In the genomic region with DNA sequence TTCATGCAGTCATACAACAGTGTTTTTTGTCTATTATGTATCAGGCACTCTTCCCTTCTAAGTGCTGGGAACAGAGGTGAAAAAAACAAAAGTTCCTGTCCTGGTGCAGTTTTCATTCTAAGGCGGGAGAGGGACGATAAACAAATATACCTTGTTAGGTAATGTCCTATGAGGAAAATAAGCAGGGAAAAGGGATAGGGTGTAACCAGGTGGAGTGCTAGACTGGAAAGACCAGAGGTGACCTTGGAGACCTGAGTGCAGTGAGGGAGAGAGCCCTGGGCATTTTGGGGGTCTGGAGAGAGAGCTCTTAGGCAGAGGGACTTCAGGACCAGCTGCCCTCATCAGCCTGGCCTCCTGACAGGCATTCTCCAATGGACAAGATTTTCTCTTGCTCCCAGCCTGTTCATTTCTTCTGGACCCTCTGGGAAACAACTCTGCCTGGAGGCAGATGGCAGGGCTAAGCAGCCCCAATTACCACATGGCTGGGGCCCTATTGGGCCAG, we compare ENCODE assay signal across 3 cellular contexts.
TF ChIP-seq lines count a peak whose summit lies in the region.

No MANE protein-coding gene starts in this region.

TF ChIP-seq in A549, 52 proteins besides CTCF, POLR2A, EP300 and RAD21:
- TF ChIP-seq, protein P1, sequence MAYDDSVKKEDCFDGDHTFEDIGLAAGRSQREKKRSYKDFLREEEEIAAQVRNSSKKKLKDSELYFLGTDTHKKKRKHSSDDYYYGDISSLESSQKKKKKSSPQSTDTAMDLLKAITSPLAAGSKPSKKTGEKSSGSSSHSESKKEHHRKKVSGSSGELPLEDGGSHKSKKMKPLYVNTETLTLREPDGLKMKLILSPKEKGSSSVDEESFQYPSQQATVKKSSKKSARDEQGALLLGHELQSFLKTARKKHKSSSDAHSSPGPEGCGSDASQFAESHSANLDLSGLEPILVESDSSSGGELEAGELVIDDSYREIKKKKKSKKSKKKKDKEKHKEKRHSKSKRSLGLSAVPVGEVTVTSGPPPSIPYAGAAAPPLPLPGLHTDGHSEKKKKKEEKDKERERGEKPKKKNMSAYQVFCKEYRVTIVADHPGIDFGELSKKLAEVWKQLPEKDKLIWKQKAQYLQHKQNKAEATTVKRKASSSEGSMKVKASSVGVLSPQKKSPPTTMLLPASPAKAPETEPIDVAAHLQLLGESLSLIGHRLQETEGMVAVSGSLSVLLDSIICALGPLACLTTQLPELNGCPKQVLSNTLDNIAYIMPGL (CRISPR knock-in tag; IDR thresholded peaks at IDR 0.05; ENCODE audit: borderline replicate concordance) = no peak
- TF ChIP-seq RNF2 (IDR thresholded peaks at IDR 0.05; ENCODE audit: borderline replicate concordance, low read depth) (no peak), TP53 (CRISPR knock-in tag; IDR thresholded peaks at IDR 0.05) (no peak), HDAC2 (IDR thresholded peaks at IDR 0.05) (no peak), GATA3 (IDR thresholded peaks at IDR 0.05; ENCODE audit: borderline replicate concordance) (no peak), BHLHE40 (IDR thresholded peaks at IDR 0.05; ENCODE audit: low read depth, low read length) (no peak), JUN (IDR thresholded peaks at IDR 0.05) (no peak), RCOR1 (IDR thresholded peaks at IDR 0.05; ENCODE audit: low read depth, low read length) (no peak), MYC (IDR thresholded peaks at IDR 0.05; ENCODE audit: borderline replicate concordance, low read length) (no peak), CHD2 (IDR thresholded peaks at IDR 0.05; ENCODE audit: low read length, partially characterized antibody) (no peak), ZFP36 (IDR thresholded peaks at IDR 0.05; ENCODE audit: borderline replicate concordance, partially characterized antibody) (no peak), POLR2AphosphoS2 (conservative IDR thresholded peaks at IDR 0.05; ENCODE audit: low read length) (no peak), EHMT2 (IDR thresholded peaks at IDR 0.05; ENCODE audit: low read depth) (no peak), ZC3H11A (IDR thresholded peaks at IDR 0.05) (no peak), NFE2L2 (conservative IDR thresholded peaks at IDR 0.05; ENCODE audit: low read length) (no peak), PHF8 (IDR thresholded peaks at IDR 0.05; ENCODE audit: borderline replicate concordance, low read depth) (no peak), KDM5A (IDR thresholded peaks at IDR 0.05) (no peak)
- TF ChIP-seq, protein P2, sequence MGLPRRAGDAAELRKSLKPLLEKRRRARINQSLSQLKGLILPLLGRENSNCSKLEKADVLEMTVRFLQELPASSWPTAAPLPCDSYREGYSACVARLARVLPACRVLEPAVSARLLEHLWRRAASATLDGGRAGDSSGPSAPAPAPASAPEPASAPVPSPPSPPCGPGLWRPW (IDR thresholded peaks at IDR 0.05) = no peak
- TF ChIP-seq, protein P3, sequence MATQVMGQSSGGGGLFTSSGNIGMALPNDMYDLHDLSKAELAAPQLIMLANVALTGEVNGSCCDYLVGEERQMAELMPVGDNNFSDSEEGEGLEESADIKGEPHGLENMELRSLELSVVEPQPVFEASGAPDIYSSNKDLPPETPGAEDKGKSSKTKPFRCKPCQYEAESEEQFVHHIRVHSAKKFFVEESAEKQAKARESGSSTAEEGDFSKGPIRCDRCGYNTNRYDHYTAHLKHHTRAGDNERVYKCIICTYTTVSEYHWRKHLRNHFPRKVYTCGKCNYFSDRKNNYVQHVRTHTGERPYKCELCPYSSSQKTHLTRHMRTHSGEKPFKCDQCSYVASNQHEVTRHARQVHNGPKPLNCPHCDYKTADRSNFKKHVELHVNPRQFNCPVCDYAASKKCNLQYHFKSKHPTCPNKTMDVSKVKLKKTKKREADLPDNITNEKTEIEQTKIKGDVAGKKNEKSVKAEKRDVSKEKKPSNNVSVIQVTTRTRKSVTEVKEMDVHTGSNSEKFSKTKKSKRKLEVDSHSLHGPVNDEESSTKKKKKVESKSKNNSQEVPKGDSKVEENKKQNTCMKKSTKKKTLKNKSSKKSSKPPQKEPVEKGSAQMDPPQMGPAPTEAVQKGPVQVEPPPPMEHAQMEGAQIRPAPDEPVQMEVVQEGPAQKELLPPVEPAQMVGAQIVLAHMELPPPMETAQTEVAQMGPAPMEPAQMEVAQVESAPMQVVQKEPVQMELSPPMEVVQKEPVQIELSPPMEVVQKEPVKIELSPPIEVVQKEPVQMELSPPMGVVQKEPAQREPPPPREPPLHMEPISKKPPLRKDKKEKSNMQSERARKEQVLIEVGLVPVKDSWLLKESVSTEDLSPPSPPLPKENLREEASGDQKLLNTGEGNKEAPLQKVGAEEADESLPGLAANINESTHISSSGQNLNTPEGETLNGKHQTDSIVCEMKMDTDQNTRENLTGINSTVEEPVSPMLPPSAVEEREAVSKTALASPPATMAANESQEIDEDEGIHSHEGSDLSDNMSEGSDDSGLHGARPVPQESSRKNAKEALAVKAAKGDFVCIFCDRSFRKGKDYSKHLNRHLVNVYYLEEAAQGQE (IDR thresholded peaks at IDR 0.05) = no peak

TF ChIP-seq in HCT116, 20 proteins besides CTCF, POLR2A, EP300 and RAD21 (continued from another document):
- TF ChIP-seq, protein P4, sequence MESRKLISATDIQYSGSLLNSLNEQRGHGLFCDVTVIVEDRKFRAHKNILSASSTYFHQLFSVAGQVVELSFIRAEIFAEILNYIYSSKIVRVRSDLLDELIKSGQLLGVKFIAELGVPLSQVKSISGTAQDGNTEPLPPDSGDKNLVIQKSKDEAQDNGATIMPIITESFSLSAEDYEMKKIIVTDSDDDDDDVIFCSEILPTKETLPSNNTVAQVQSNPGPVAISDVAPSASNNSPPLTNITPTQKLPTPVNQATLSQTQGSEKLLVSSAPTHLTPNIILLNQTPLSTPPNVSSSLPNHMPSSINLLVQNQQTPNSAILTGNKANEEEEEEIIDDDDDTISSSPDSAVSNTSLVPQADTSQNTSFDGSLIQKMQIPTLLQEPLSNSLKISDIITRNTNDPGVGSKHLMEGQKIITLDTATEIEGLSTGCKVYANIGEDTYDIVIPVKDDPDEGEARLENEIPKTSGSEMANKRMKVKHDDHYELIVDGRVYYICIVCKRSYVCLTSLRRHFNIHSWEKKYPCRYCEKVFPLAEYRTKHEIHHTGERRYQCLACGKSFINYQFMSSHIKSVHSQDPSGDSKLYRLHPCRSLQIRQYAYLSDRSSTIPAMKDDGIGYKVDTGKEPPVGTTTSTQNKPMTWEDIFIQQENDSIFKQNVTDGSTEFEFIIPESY (IDR thresholded peaks at IDR 0.05; ENCODE audit: extremely low read depth, insufficient replicate concordance, low read length) = no peak
- TF ChIP-seq, protein P5, sequence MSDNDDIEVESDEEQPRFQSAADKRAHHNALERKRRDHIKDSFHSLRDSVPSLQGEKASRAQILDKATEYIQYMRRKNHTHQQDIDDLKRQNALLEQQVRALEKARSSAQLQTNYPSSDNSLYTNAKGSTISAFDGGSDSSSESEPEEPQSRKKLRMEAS (IDR thresholded peaks at IDR 0.05) = no peak
TF ChIP-seq in HCT116: peak in this region for 0.

TF ChIP-seq in WTC11, 78 proteins besides CTCF, POLR2A, EP300 and RAD21 (continued from another document):
- TF ChIP-seq, protein P6, sequence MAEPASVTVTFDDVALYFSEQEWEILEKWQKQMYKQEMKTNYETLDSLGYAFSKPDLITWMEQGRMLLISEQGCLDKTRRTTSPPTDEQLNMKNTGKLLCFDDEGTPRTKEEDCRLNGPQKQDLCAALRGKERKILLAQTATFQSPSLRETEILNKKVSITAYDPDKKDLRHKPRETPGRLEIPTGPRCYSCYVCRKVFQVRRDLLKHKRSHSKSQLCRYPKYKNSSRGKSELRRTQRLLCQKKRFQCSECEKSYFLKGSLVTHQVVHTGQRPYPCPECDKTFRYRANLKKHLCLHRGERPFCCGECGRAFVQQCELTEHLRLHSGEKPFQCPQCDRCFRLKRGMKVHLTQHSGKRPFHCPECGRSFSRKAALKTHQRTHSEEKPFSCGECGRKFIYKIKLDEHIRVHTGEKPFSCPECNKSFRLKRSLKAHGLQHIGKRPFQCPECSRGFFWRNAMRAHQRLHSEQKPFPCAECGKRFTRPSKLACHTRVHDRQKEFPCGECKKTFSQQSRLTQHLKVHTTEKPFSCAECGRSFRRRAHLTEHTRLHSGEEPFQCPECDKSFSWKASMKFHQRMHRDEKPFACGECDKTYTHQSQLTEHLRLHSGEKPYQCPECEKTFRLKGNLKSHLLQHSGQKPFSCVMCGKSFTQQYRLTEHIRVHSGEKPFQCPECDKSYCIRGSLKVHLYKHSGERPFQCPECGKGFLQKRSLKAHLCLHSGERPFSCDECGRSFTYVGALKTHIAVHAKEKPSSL (CRISPR knock-in tag; conservative IDR thresholded peaks at IDR 0.05) = no peak
- TF ChIP-seq, protein P7, sequence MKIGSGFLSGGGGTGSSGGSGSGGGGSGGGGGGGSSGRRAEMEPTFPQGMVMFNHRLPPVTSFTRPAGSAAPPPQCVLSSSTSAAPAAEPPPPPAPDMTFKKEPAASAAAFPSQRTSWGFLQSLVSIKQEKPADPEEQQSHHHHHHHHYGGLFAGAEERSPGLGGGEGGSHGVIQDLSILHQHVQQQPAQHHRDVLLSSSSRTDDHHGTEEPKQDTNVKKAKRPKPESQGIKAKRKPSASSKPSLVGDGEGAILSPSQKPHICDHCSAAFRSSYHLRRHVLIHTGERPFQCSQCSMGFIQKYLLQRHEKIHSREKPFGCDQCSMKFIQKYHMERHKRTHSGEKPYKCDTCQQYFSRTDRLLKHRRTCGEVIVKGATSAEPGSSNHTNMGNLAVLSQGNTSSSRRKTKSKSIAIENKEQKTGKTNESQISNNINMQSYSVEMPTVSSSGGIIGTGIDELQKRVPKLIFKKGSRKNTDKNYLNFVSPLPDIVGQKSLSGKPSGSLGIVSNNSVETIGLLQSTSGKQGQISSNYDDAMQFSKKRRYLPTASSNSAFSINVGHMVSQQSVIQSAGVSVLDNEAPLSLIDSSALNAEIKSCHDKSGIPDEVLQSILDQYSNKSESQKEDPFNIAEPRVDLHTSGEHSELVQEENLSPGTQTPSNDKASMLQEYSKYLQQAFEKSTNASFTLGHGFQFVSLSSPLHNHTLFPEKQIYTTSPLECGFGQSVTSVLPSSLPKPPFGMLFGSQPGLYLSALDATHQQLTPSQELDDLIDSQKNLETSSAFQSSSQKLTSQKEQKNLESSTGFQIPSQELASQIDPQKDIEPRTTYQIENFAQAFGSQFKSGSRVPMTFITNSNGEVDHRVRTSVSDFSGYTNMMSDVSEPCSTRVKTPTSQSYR (CRISPR knock-in tag; IDR thresholded peaks at IDR 0.05) = no peak
- no peak for TF ChIP-seq ZNF671 (CRISPR knock-in tag; IDR thresholded peaks at IDR 0.05)
- TF ChIP-seq JUN (CRISPR knock-in tag; IDR thresholded peaks at IDR 0.05) = no peak
- TF ChIP-seq, protein P8, sequence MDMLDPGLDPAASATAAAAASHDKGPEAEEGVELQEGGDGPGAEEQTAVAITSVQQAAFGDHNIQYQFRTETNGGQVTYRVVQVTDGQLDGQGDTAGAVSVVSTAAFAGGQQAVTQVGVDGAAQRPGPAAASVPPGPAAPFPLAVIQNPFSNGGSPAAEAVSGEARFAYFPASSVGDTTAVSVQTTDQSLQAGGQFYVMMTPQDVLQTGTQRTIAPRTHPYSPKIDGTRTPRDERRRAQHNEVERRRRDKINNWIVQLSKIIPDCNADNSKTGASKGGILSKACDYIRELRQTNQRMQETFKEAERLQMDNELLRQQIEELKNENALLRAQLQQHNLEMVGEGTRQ (CRISPR knock-in tag; IDR thresholded peaks at IDR 0.05) = no peak
